In genomic region chr3:198147989-198148388, GRCh38 we compare ENCODE assay signal across 7 cellular contexts.
DNase-seq lines count a peak whose midpoint lies in the region; ATAC-seq, FAIRE-seq and TF ChIP-seq lines count a peak whose summit lies in the region.
"Not testable (repeated sequence)": the region's sequence is repeated elsewhere in the genome, so short reads cannot be mapped to it uniquely, and the experiment has no call there.

No MANE protein-coding gene starts in this region.

- H2BK15ac ChIP-seq in H1 (ENCODE audit: low read length) = not testable (repeated sequence)

- not testable (repeated sequence) for H3K27ac Mint-ChIP-seq in WTC11, nephron progenitor cell

- H3K79me1 ChIP-seq in H1 (ENCODE audit: low read depth, low read length) = not testable (repeated sequence)

- not testable (repeated sequence) for H3K4me3 ChIP-seq in BLaER1 treated with 17β-estradiol and CSF1 and Interleukin-3, amounts not matched to agents 10 nM and 100 nM; HFF-Myc (replicated peaks; ENCODE audit: low read depth, low read length); H1 (ENCODE audit: extremely low read depth in 1 of 4, insufficient read depth in 2 of 4, low read depth in 3 of 4, low read length in 4 of 4); retinal pigment epithelial cell (ENCODE audit: low read length)

- not testable (repeated sequence) for H3K14ac ChIP-seq in H1 (ENCODE audit: insufficient read length)

- CTCF ChIA-PET in WTC11 (lab: Charles Lee) (interaction anchor here (1.0 kb wide), 2 partner anchors 68 to 97 kb away, joined by 5 to 8 read pairs; no protein-coding TSS in a partner anchor), H1 (lab: Charles Lee; ENCODE audit: partially characterized antibody) (interaction anchor here (0.6 kb wide), 1 partner anchor 212 kb away, joined by 3 read pairs; no protein-coding TSS in a partner anchor)

- H4K20me1 ChIP-seq in BLaER1 treated with 17β-estradiol and CSF1 and Interleukin-3, amounts not matched to agents 10 nM and 100 nM; H1 (replicated peaks in 1 of 2; ENCODE audit: control insufficient read depth in 1 of 2, insufficient read depth in 2 of 2, low read length in 2 of 2): not testable (repeated sequence)

- H3K27me3 ChIP-seq in BLaER1 treated with 17β-estradiol and CSF1 and Interleukin-3, amounts not matched to agents 10 nM and 100 nM; H1 (replicated peaks in 1 of 4; ENCODE audit: control insufficient read depth in 3 of 4, extremely low read depth in 1 of 4, insufficient read depth in 3 of 4, low read length in 3 of 4): not testable (repeated sequence)

- not testable (repeated sequence) for H3K4me3 Mint-ChIP-seq in WTC11, nephron progenitor cell

- not testable (repeated sequence) for H3K9me3 Mint-ChIP-seq in WTC11, nephron progenitor cell

- DNase-seq in HFF-Myc (ENCODE audit: extremely low read depth, low read depth); retinal pigment epithelial cell (ENCODE audit: low read depth): not testable (repeated sequence)
- peak; percentile 67 for DNase-seq in WTC11 (ENCODE audit: low spot score)
- peak; percentile 13 to 78 for DNase-seq in H1 (ENCODE audit: low read depth in 1 of 2, low spot score in 2 of 2)
- DNase-seq in islet precursor cell = peak; percentile 68
- DNase-seq in nephron progenitor cell = peak; percentile 36

- peak; percentile 65 to 69 for TF ChIP-seq RAD21 in H1 (IDR thresholded peaks at IDR 0.05 in 1 of 2, conservative IDR thresholded peaks at IDR 0.05 in 1 of 2; ENCODE audit: low read depth in 2 of 2, low read length in 2 of 2)

- FAIRE-seq in H1 (lab: Jason Lieb, UNC) = not testable (repeated sequence)

- H4K91ac ChIP-seq in H1 (replicated peaks; ENCODE audit: insufficient read length, low read length) = not testable (repeated sequence)

- H3K4ac ChIP-seq in H1 (replicated peaks; ENCODE audit: insufficient read length, low read depth, low read length) = not testable (repeated sequence)

- not testable (repeated sequence) for H3K27ac ChIP-seq in BLaER1 treated with 17β-estradiol and CSF1 and Interleukin-3, amounts not matched to agents 10 nM and 100 nM; H1 (ENCODE audit: low read depth, low read length)

- not testable (repeated sequence) for TF ChIP-seq EP300 in H1 (IDR thresholded peaks at IDR 0.05; ENCODE audit: borderline replicate concordance in 1 of 2, low read depth in 2 of 2, low read length in 2 of 2)

- TF ChIP-seq POLR2A in H1 (IDR thresholded peaks at IDR 0.05; ENCODE audit: control extremely low read depth in 1 of 2, low read depth in 2 of 2, low read length in 2 of 2) = not testable (repeated sequence)

- H3K9me3 ChIP-seq in BLaER1 treated with 17β-estradiol and CSF1 and Interleukin-3, amounts not matched to agents 10 nM and 100 nM (replicated peaks in 1 of 11); H1 (ENCODE audit: insufficient read depth in 2 of 2, low read depth in 1 of 2, low read length in 1 of 2): not testable (repeated sequence)

- H3K27me3 Mint-ChIP-seq in WTC11 (ENCODE audit: low read depth) (peaks cover 16% of the 10 kb centered on the region), nephron progenitor cell (ENCODE audit: low read depth, poor library complexity) (peaks cover 24% of the 10 kb centered on the region)

- H2BK120ac ChIP-seq in H1 (replicated peaks; ENCODE audit: low read depth, low read length) = not testable (repeated sequence)

- not testable (repeated sequence) for H3K9ac ChIP-seq in BLaER1 treated with 17β-estradiol and CSF1 and Interleukin-3, amounts not matched to agents 10 nM and 100 nM; H1 (replicated peaks in 1 of 4; ENCODE audit: extremely low read depth in 1 of 4, low read depth in 3 of 4, low read length in 3 of 4)

- H4K8ac ChIP-seq in H1 (ENCODE audit: extremely low read depth, insufficient read depth, low read length) = not testable (repeated sequence)

- not testable (repeated sequence) for H2AK5ac ChIP-seq in H1 (ENCODE audit: low read depth, low read length)

- not testable (repeated sequence) for H3K18ac ChIP-seq in H1 (ENCODE audit: extremely low read depth, low read length)

- not testable (repeated sequence) for H2BK12ac ChIP-seq in H1 (ENCODE audit: low read depth, low read length)

- H2BK5ac ChIP-seq in H1 (ENCODE audit: low read depth, low read length) = not testable (repeated sequence)

- peaks cover 8 to 32% (median 16%) of the 10 kb centered on the region in 10 experiments; a peak in 18 of 20 replicates for H3K4me1 ChIP-seq in BLaER1 treated with 17β-estradiol and CSF1 and Interleukin-3, amounts not matched to agents 10 nM and 100 nM
- not testable (repeated sequence) for H3K4me1 ChIP-seq in H1 (replicated peaks in 1 of 4; ENCODE audit: control insufficient read depth in 3 of 4, insufficient read depth in 4 of 4, low read length in 3 of 4)

- H3K23me2 ChIP-seq in H1 (ENCODE audit: low read depth, low read length) = not testable (repeated sequence)

- not testable (repeated sequence) for H3K36me3 ChIP-seq in BLaER1 treated with 17β-estradiol and CSF1 and Interleukin-3, amounts not matched to agents 10 nM and 100 nM; H1 (ENCODE audit: control insufficient read depth in 2 of 4, insufficient read depth in 4 of 4, low read length in 3 of 4)

- TF ChIP-seq CTCF in HFF-Myc (IDR thresholded peaks at IDR 0.05; ENCODE audit: low read depth, low read length, missing control alignments) (peak; percentile 17), WTC11 (IDR thresholded peaks at IDR 0.05) (peak; percentile 37; the same call in 1 of the 2 replicates), H1 (IDR thresholded peaks at IDR 0.05; ENCODE audit: control extremely low read depth in 1 of 3, insufficient read depth in 1 of 3, low read depth in 1 of 3, low read length in 3 of 3) (peak; percentile 28 to 60 (median 52)), nephron progenitor cell (IDR thresholded peaks at IDR 0.05) (peak; percentile 37), retinal pigment epithelial cell (conservative IDR thresholded peaks at IDR 0.05; ENCODE audit: low read depth, low read length) (peak; percentile 15)

- POLR2A ChIA-PET in WTC11 (lab: Charles Lee); H1 (lab: Charles Lee; ENCODE audit: partially characterized antibody): not testable (repeated sequence)

- H4K5ac ChIP-seq in H1 (ENCODE audit: insufficient read length, low read depth, low read length) = not testable (repeated sequence)

- peak overlapping the region in 8 of 11 experiments; percentile 9 to 68 (median 43); a peak in 11 of 22 replicates for H3K4me2 ChIP-seq in BLaER1 treated with 17β-estradiol and CSF1 and Interleukin-3, amounts not matched to agents 10 nM and 100 nM
- H3K4me2 ChIP-seq in H1 (ENCODE audit: insufficient read depth in 1 of 2, low read depth in 2 of 2, low read length in 2 of 2) = not testable (repeated sequence)

- not testable (repeated sequence) for H3K36me3 Mint-ChIP-seq in WTC11; nephron progenitor cell (ENCODE audit: low read depth)

- peak; percentile 97 for ATAC-seq in WTC11

- H3K79me2 ChIP-seq in H1 (ENCODE audit: control insufficient read depth in 1 of 2, insufficient read depth in 2 of 2, low read length in 2 of 2) = not testable (repeated sequence)

- not testable (repeated sequence) for H3K56ac ChIP-seq in H1 (replicated peaks; ENCODE audit: insufficient read length, low read depth, low read length)

- H2AFZ ChIP-seq in H1 (ENCODE audit: low read length) = not testable (repeated sequence)

- 48% methylated on average over 6 of the region's 6 CpGs; no CpG with 5 or more reads in 1 of the 2 experiments for WGBS in H1 (ENCODE audit: extremely low coverage in 1 of 2, insufficient coverage in 1 of 2, insufficient read length in 1 of 2, insufficient replicate concordance in 2 of 2, low coverage in 1 of 2, low lambda C conversion rate in 2 of 2, missing lambda C conversion rate in 1 of 2), 2 experiments

- H2BK20ac ChIP-seq in H1 (ENCODE audit: low read length) = not testable (repeated sequence)

- H3K4me1 Mint-ChIP-seq in WTC11 = not testable (repeated sequence)
- H3K4me1 Mint-ChIP-seq in nephron progenitor cell = peaks cover 11% of the 10 kb centered on the region

- H3K23ac ChIP-seq in H1 (ENCODE audit: insufficient read length) = not testable (repeated sequence)

TF ChIP-seq in H1, 55 proteins besides CTCF, POLR2A, EP300 and RAD21:
- TF ChIP-seq SRF (IDR thresholded peaks at IDR 0.05; ENCODE audit: low read depth, low read length) = peak; percentile 26; the same call in 1 of the 2 replicates
